7 cellular contexts compared by ENCODE assay signal in the genomic region with DNA sequence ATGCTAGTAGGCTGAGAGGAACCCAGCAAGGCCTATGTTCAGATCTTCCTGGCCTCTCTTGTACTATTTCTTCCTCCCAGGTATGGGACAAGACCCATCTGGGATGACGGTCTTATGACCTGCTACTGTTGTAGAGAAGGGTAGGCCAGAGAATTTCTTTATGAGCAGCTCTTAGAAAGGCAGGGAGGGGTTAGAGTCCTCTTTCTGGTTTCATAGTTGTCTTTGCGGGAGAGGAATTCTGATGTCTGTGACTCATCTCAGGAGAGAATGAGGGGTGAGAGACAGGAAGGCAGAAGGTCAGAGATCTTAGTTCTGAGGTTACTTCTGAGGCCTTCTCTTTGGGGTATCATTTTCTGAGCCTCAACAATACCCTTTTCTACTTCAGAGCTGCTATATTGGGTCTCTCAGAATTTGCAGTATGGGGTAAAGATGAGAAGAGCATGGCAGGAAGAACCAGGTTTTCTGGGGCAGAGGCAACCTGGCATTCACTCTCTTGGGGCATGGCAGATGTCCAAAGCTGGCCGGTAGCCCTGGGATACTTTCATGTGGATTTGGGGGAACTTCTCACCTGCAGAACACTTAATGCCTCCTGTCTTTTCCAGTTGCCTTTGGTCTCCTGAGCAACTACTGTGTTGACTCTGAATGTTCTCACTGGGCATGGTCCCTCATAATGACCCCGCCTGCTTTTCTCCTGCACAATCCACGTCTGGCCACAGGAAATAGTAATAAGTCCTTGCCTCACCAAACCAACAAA.
DNase-seq lines count a peak whose midpoint lies in the region; ATAC-seq lines count a peak whose summit lies in the region.

No MANE protein-coding gene starts in this region.

- ATAC-seq in GM19395 (IDR thresholded peaks at IDR 0.05; ENCODE audit: unreplicated experiment): peak; percentile 99
- ATAC-seq in HG03064 (IDR thresholded peaks at IDR 0.05; ENCODE audit: low read depth, unreplicated experiment): peak; percentile 90
- peak; percentile 81 for ATAC-seq in stimulated activated effector memory CD8-positive, alpha-beta T cell treated with anti-CD3 and anti-CD28 coated beads, Interleukin-12 subunit alpha, Interleukin-12 subunit beta, amount 100 ng/mL, for 72 hours

- H3K36me3 Mint-ChIP-seq in stimulated activated effector memory CD8-positive, alpha-beta T cell treated with anti-CD3 and anti-CD28 coated beads, Interleukin-12 subunit alpha, Interleukin-12 subunit beta, amount 100 ng/mL, for 72 hours: no peaks in the 10 kb centered on the region

- DNase-seq in astrocyte of the hippocampus (ENCODE audit: low read depth, low spot score) (peak; percentile 47), KG1 (lab: John Stamatoyannopoulos, UW) (no peak), NCI-H82 (lab: John Stamatoyannopoulos, UW) (no peak)
- peak in 1 of 2 donors; percentile 50 for DNase-seq in stimulated activated effector memory CD8-positive, alpha-beta T cell treated with anti-CD3 and anti-CD28 coated beads, Interleukin-12 subunit alpha, Interleukin-12 subunit beta, amount 100 ng/mL, for 72 hours (ENCODE audit: low spot score in 2 of 2)
- no peak for DNase-seq in activated CD4-positive, alpha-beta T cell treated with anti-CD3 and anti-CD28 coated beads for 48 hours

- peaks cover 22% of the 10 kb centered on the region for H3K4me1 Mint-ChIP-seq in stimulated activated effector memory CD8-positive, alpha-beta T cell treated with anti-CD3 and anti-CD28 coated beads, Interleukin-12 subunit alpha, Interleukin-12 subunit beta, amount 100 ng/mL, for 72 hours

- no peak overlapping the region for H3K4me3 Mint-ChIP-seq in stimulated activated effector memory CD8-positive, alpha-beta T cell treated with anti-CD3 and anti-CD28 coated beads, Interleukin-12 subunit alpha, Interleukin-12 subunit beta, amount 100 ng/mL, for 72 hours

- H3K9me3 Mint-ChIP-seq in stimulated activated effector memory CD8-positive, alpha-beta T cell treated with anti-CD3 and anti-CD28 coated beads, Interleukin-12 subunit alpha, Interleukin-12 subunit beta, amount 100 ng/mL, for 72 hours: peaks cover 6% of the 10 kb centered on the region

- peak overlapping the region; percentile 2 for H3K27ac Mint-ChIP-seq in stimulated activated effector memory CD8-positive, alpha-beta T cell treated with anti-CD3 and anti-CD28 coated beads, Interleukin-12 subunit alpha, Interleukin-12 subunit beta, amount 100 ng/mL, for 72 hours
